Comparison of ENCODE assay signal across 24 cellular contexts in the genomic region with DNA sequence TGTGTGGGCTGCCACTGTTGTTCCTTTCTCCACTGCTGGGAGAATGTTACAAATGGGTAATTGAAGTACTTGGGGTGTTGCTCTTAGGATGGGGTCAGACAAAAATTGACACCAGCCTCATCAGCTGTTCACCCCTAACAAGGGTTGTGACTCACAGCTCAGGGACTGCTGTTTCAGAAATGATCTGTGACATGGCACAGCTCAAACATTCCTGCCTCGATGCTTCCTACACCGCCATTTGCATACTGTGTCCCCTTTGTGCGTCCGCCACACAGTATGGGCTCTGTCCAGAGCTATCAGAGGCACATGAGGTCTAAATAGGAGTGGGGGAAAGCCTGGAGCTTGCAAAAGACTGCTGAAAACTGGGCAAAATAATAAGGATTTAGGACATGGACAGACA. TPM values are rescaled to one million over a fixed set of nuclear protein-coding genes. Genes with fewer than 3 reads are reported as not detected.
A peak's percentile ranks its signal among the peaks of the same experiment; 100 is the strongest.
DNase-seq lines count a peak whose midpoint lies in the region; ATAC-seq, FAIRE-seq and TF ChIP-seq lines count a peak whose summit lies in the region.
"Had no signal": no experiment of that assay in that cellular context is flagged by ENCODE, and none has a peak within 500 bp of the region (broad histone marks: within the 10 kb centered on the region; RNA-seq: fewer than 3 reads in every experiment).

No MANE protein-coding gene starts in this region.

- no peak overlapping the region for H3K18ac ChIP-seq in H1 (ENCODE audit: extremely low read depth, low read length)

- H3K4me2 ChIP-seq in H1 (ENCODE audit: insufficient read depth in 1 of 2, low read depth in 2 of 2, low read length in 2 of 2), result no peak overlapping the region

- no peak overlapping the region for H2BK15ac ChIP-seq in H1 (ENCODE audit: low read length)

- H3K79me1 ChIP-seq in H1 (ENCODE audit: low read depth, low read length), result no peaks in the 10 kb centered on the region

- no peaks in the 10 kb centered on the region for H3K79me2 ChIP-seq in H1 (ENCODE audit: control insufficient read depth in 1 of 2, insufficient read depth in 2 of 2, low read length in 2 of 2)

- intact Hi-C loops in Right ventricle myocardium superior (cut with DNase I), result no loop called here

- no peak overlapping the region for H2AFZ ChIP-seq in H1 (ENCODE audit: low read length)

- H3K4me1 ChIP-seq in cardiac muscle cell (ENCODE audit: low read depth) (peaks cover 79% of the 10 kb centered on the region), H1 (replicated peaks in 1 of 4; ENCODE audit: control insufficient read depth in 3 of 4, insufficient read depth in 4 of 4, low read length in 3 of 4) (no peaks in the 10 kb centered on the region; a peak in 1 of 7 replicates), skeletal muscle tissue (ENCODE audit: control insufficient read depth in 3 of 3, insufficient read depth in 3 of 3, low read length in 3 of 3) (peaks cover 16 to 18% (median 17%) of the 10 kb centered on the region in 3 donors)
- H3K4me1 ChIP-seq: prostate gland, suprapubic skin, uterus had no signal

- no peaks in the 10 kb centered on the region for H3K36me3 ChIP-seq in cardiac muscle cell
- H3K36me3 ChIP-seq in H1 (ENCODE audit: control insufficient read depth in 2 of 4, insufficient read depth in 4 of 4, low read length in 3 of 4), result no peaks in the 10 kb centered on the region
- no peaks in the 10 kb centered on the region for H3K36me3 ChIP-seq in skeletal muscle tissue (ENCODE audit: control insufficient read depth in 3 of 3, insufficient read depth in 3 of 3, low read length in 3 of 3)
- H3K36me3 ChIP-seq: prostate gland, suprapubic skin, uterus, WERI-Rb-1 had no signal

- H2BK120ac ChIP-seq in H1 (replicated peaks; ENCODE audit: low read depth, low read length), result no peak overlapping the region

- peak overlapping the region; percentile 97 for H3K27ac ChIP-seq in cardiac muscle cell
- no peak overlapping the region for H3K27ac ChIP-seq in H1 (ENCODE audit: low read depth, low read length)
- peak overlapping the region; percentile 79 for H3K27ac ChIP-seq in skeletal muscle tissue (ENCODE audit: low read depth, low read length)
- no peak overlapping the region for H3K27ac ChIP-seq in caudate nucleus (ENCODE audit: low read depth, low read length)
- H3K27ac ChIP-seq: HL-60, prostate gland, SK-N-MC, suprapubic skin, uterus, WERI-Rb-1 had no signal

- no peak for ATAC-seq in Right ventricle myocardium superior (ENCODE audit: poor library complexity)
- ATAC-seq: activated CD8-positive, alpha-beta memory T cell treated with anti-CD3 and anti-CD28 coated beads, Interleukin-2, amount 10 ng/mL, durations not matched to agents 7 days and 5 days; HepG2; stimulated activated memory B cell treated with anti-CD40 and anti-IgM and Interleukin-4, amounts not matched to agents 10 μg/mL and 1 μg/mL and 100 μg/mL, for 72 hours had no signal

- H2AK5ac ChIP-seq in H1 (ENCODE audit: low read depth, low read length), result no peak overlapping the region

- no peak for TF ChIP-seq EP300 in H1 (IDR thresholded peaks at IDR 0.05; ENCODE audit: borderline replicate concordance in 1 of 2, low read depth in 2 of 2, low read length in 2 of 2)

- H3K56ac ChIP-seq in H1 (replicated peaks; ENCODE audit: insufficient read length, low read depth, low read length), result no peak overlapping the region

- TF ChIP-seq RAD21 in H1 (IDR thresholded peaks at IDR 0.05 in 1 of 2, conservative IDR thresholded peaks at IDR 0.05 in 1 of 2; ENCODE audit: low read depth in 2 of 2, low read length in 2 of 2), result no peak

- H3K23me2 ChIP-seq in H1 (ENCODE audit: low read depth, low read length), result no peaks in the 10 kb centered on the region

- no peak overlapping the region for H3K4ac ChIP-seq in H1 (replicated peaks; ENCODE audit: insufficient read length, low read depth, low read length)

- no peak overlapping the region for H3K4me3 ChIP-seq in cardiac muscle cell
- H3K4me3 ChIP-seq in H1 (ENCODE audit: extremely low read depth in 1 of 4, insufficient read depth in 2 of 4, low read depth in 3 of 4, low read length in 4 of 4), result no peak overlapping the region
- H3K4me3 ChIP-seq in skeletal muscle tissue (ENCODE audit: low read length in 3 of 3), result peak overlapping the region; percentile 2 to 47 (median 46)
- H3K4me3 ChIP-seq: prostate gland, SK-N-MC, suprapubic skin, uterus had no signal

- DNase-seq in cardiac muscle cell (ENCODE audit: low read depth in 1 of 2, low spot score in 1 of 2), result no peak
- no peak for DNase-seq in Right ventricle myocardium superior
- DNase-seq in H1 (ENCODE audit: low read depth in 1 of 2, low spot score in 2 of 2), result no peak
- DNase-seq in myocyte (ENCODE audit: low read depth), result peak; percentile 80
- no peak for DNase-seq in caudate nucleus (lab: John Stamatoyannopoulos, UW)
- DNase-seq in foreskin melanocyte, result no peak
- DNase-seq in SW480 (ENCODE audit: low spot score), result no peak
- DNase-seq: activated CD4-positive, alpha-beta T cell treated with anti-CD3 and anti-CD28 coated beads, Interleukin-2, amount 10 ng/mL, durations not matched to agents 24 days and 14 days; activated CD8-positive, alpha-beta memory T cell treated with anti-CD3 and anti-CD28 coated beads, Interleukin-2, amount 10 ng/mL, durations not matched to agents 7 days and 5 days; DMS79; left colon; NCI-H1092 treated with DMSO at 0.1 percent for 48 hours; NCI-H1930; stimulated activated CD4-positive, alpha-beta T cell treated with anti-CD3 and anti-CD28 coated beads, Interleukin-4, amount 100 ng/mL, for 1 hour; uterus; WERI-Rb-1 had no signal

- FAIRE-seq in H1 (lab: Jason Lieb, UNC), result no peak
- FAIRE-seq: A204.1, HepG2 had no signal

- no peak overlapping the region for H2BK20ac ChIP-seq in H1 (ENCODE audit: low read length)

- no peak overlapping the region for H2BK12ac ChIP-seq in H1 (ENCODE audit: low read depth, low read length)

- no peak overlapping the region for H3K14ac ChIP-seq in H1 (ENCODE audit: insufficient read length)

- H4K91ac ChIP-seq in H1 (replicated peaks; ENCODE audit: insufficient read length, low read length), result peak overlapping the region; percentile 7

- no peaks in the 10 kb centered on the region for H3K9me3 ChIP-seq in cardiac muscle cell (ENCODE audit: low read depth)
- H3K9me3 ChIP-seq in H1 (ENCODE audit: insufficient read depth in 2 of 2, low read depth in 1 of 2, low read length in 1 of 2), result no peaks in the 10 kb centered on the region
- H3K9me3 ChIP-seq in skeletal muscle tissue (ENCODE audit: control insufficient read depth in 3 of 3, low read length in 3 of 3), result no peaks in the 10 kb centered on the region
- H3K9me3 ChIP-seq: prostate gland, suprapubic skin, uterus had no signal

- no peak overlapping the region for H4K5ac ChIP-seq in H1 (ENCODE audit: insufficient read length, low read depth, low read length)

- no peaks in the 10 kb centered on the region for H4K20me1 ChIP-seq in H1 (replicated peaks in 1 of 2; ENCODE audit: control insufficient read depth in 1 of 2, insufficient read depth in 2 of 2, low read length in 2 of 2)

- no peak overlapping the region for H2BK5ac ChIP-seq in H1 (ENCODE audit: low read depth, low read length)

- no peak overlapping the region for H3K23ac ChIP-seq in H1 (ENCODE audit: insufficient read length)

- H3K9ac ChIP-seq in H1 (replicated peaks in 1 of 4; ENCODE audit: extremely low read depth in 1 of 4, low read depth in 3 of 4, low read length in 3 of 4) (no peak overlapping the region), skeletal muscle tissue (ENCODE audit: low read depth in 1 of 3, low read length in 3 of 3) (peak overlapping the region in 2 of 3 donors; percentile 39 to 63)

- TF ChIP-seq CTCF in cardiac muscle cell (IDR thresholded peaks at IDR 0.05; ENCODE audit: low read depth, low read length) (no peak), H1 (IDR thresholded peaks at IDR 0.05; ENCODE audit: control extremely low read depth in 1 of 3, insufficient read depth in 1 of 3, low read depth in 1 of 3, low read length in 3 of 3) (no peak)

- CTCF ChIA-PET in H1 (lab: Charles Lee; ENCODE audit: partially characterized antibody), result interaction anchor here (1.0 to 56.4 kb wide), 6 partner anchors 13 to 964 kb away, joined by 3 to 1014 read pairs (median 4); no protein-coding TSS in a partner anchor

- POLR2A ChIA-PET in H1 (lab: Charles Lee; ENCODE audit: partially characterized antibody), result interaction anchor here (0.8 to 1.2 kb wide), 3 partner anchors 28 to 35 kb away, joined by 3 read pairs; no protein-coding TSS in a partner anchor

- H4K8ac ChIP-seq in H1 (ENCODE audit: extremely low read depth, insufficient read depth, low read length), result no peak overlapping the region; the same call in 1 of the 2 replicates

- H3K27me3 ChIP-seq in cardiac muscle cell (no peaks in the 10 kb centered on the region), H1 (replicated peaks in 1 of 4; ENCODE audit: control insufficient read depth in 3 of 4, extremely low read depth in 1 of 4, insufficient read depth in 3 of 4, low read length in 3 of 4) (no peaks in the 10 kb centered on the region; a peak in 1 of 7 replicates), skeletal muscle tissue (ENCODE audit: control insufficient read depth in 3 of 3, insufficient read depth in 3 of 3, low read length in 3 of 3) (no peaks in the 10 kb centered on the region)
- H3K27me3 ChIP-seq: uterus had no signal

- WGBS in H1 (ENCODE audit: extremely low coverage in 1 of 2, insufficient coverage in 1 of 2, insufficient read length in 1 of 2, insufficient replicate concordance in 2 of 2, low coverage in 1 of 2, low lambda C conversion rate in 2 of 2, missing lambda C conversion rate in 1 of 2), 2 experiments, result 92% methylated on average over 4 of the region's 4 CpGs; no CpG with 5 or more reads in 1 of the 2 experiments

- no peak for TF ChIP-seq POLR2A in H1 (IDR thresholded peaks at IDR 0.05; ENCODE audit: control extremely low read depth in 1 of 2, low read depth in 2 of 2, low read length in 2 of 2)

TF ChIP-seq in H1, 55 proteins besides CTCF, POLR2A, EP300 and RAD21:
- TF ChIP-seq TCF12 (IDR thresholded peaks at IDR 0.05; ENCODE audit: low read depth, low read length), result no peak
TF ChIP-seq in H1: peak in this region for 0.

RNA-seq across cellular contexts. Expression of a gene that starts 43.9 kb away (rescaled TPM):
- total RNA-seq in cardiac muscle cell, result 142 and 223 TPM in 2 replicates
- polyA plus RNA-seq in cardiac muscle cell, result 87.6 and 101 TPM in 2 replicates
- total RNA-seq in Right ventricle myocardium superior, result 20.2 TPM
- 61.2 and 68.6 TPM in 2 replicates for total RNA-seq in H1 (2021; fragmentation: NEBNext Ultra II Directional; extraction: Animal tissue kit (Norgen Biotek cat#: 25700))
- polyA plus RNA-seq in H1 (2011; rRNA removed), result 64.5 and 87.6 TPM in 2 replicates
- 68.4 TPM for polyA plus RNA-seq in H1 (2011; cell fraction: cytosol; rRNA removed)
- polyA plus RNA-seq in H1 (2011; cell fraction: nucleus; rRNA removed), result 330 TPM
- polyA plus RNA-seq in H1 (2012, experiment 1 of 2), result 40.6 to 54.1 TPM (median 46.0 TPM) in 4 replicates
- 3.7 TPM for polyA plus RNA-seq in H1 (2012, experiment 2 of 2)
- polyA plus RNA-seq in H1 (2013, experiment 1 of 2), result 82.9 TPM
- 66.2 TPM for polyA plus RNA-seq in H1 (2013, experiment 2 of 2)
- 76.1 and 90.5 TPM in 2 replicates for polyA minus RNA-seq in H1 (2011; rRNA and poly(A)+ RNA removed)
- 78.8 TPM for polyA minus RNA-seq in H1 (2011; cell fraction: cytosol; rRNA and poly(A)+ RNA removed)
- 499 TPM for polyA minus RNA-seq in H1 (2011; cell fraction: nucleus; rRNA and poly(A)+ RNA removed)
- 94.2 and 111 TPM in 2 replicates for total RNA-seq in myocyte
- polyA plus RNA-seq in myocyte (2012), result 31.2 TPM
- total RNA-seq in skeletal muscle tissue, result 52.7 TPM

Comparison
In these comparisons a context has a peak if more than half of its experiments do, and no peak if none do; other contexts are left out.
1. H3K27ac ChIP-seq: peak in cardiac muscle cell (single experiment) and skeletal muscle tissue (single experiment); none in H1 (single experiment) and caudate nucleus (single experiment).
2. H3K4me3 ChIP-seq: peak in skeletal muscle tissue (3 of 3); none in cardiac muscle cell (single experiment) and H1 (0 of 4).
3. H3K9ac ChIP-seq: peak in skeletal muscle tissue (2 of 3); none in H1 (0 of 4).